ENCODE assay signal across 30 cellular contexts in the genomic region with DNA sequence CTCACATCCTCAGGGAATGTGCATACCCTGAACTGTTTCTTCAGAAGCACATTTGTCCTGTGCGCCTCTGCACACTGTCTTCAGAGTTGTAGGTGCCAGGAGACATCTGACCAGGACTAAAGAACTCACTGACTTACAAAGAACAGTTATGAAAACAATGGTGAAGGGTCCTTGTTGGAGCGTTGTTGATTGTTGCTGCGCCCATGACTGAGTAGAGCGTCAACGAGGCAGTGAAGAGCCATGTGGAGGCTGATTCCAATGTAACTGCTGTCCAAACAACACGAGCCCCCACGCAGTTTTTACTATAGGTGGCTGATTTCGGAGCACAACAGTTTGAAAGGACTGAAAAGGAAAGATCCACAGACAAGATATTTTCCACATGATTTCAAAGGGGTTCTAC.
"Had no signal": no experiment of that assay in that cellular context is flagged by ENCODE, and none has a peak within 500 bp of the region (broad histone marks: within the 10 kb centered on the region; RNA-seq: fewer than 3 reads in every experiment).

No MANE protein-coding gene starts in this region.

- ATAC-seq: activated CD4-positive, alpha-beta T cell treated with anti-CD3 and anti-CD28 coated beads for 36 hours; activated CD8-positive, alpha-beta memory T cell treated with anti-CD3 and anti-CD28 coated beads, Interleukin-2, amount 10 ng/mL, durations not matched to agents 7 days and 5 days; activated CD8-positive, alpha-beta T cell treated with anti-CD3 and anti-CD28 coated beads, Interleukin-2, amount 10 ng/mL, durations not matched to agents 7 days and 5 days; activated naive CD8-positive, alpha-beta T cell treated with anti-CD3 and anti-CD28 coated beads, Interleukin-2, amount 50 U/mL, for 24 hours; body of pancreas; effector memory CD8-positive, alpha-beta T cell; foreskin keratinocyte; gastrocnemius medialis; heart left ventricle had no signal

- DNase-seq: activated B cell treated with CpG ODN at 0.5 μM for 24 hours; activated CD4-positive, alpha-beta memory T cell treated with anti-CD3 and anti-CD28 coated beads for 36 hours; activated CD4-positive, alpha-beta T cell treated with anti-CD3 and anti-CD28 coated beads for 36 hours; activated CD4-positive, alpha-beta T cell treated with anti-CD3 and anti-CD28 coated beads, Interleukin-2, amount 10 ng/mL, durations not matched to agents 24 days and 14 days; activated CD4-positive, CD25-positive, alpha-beta regulatory T cell treated with anti-CD3 and anti-CD28 coated beads, Interleukin-2, amount 50 U/mL, for 72 hours; activated CD8-positive, alpha-beta memory T cell treated with anti-CD3 and anti-CD28 coated beads, Interleukin-2, amount 10 ng/mL, durations not matched to agents 7 days and 5 days; activated CD8-positive, alpha-beta memory T cell treated with anti-CD3 and anti-CD28 coated beads, Interleukin-2, amount 50 U/mL, for 4 hours; activated CD8-positive, alpha-beta T cell treated with anti-CD3 and anti-CD28 coated beads, Interleukin-2, amount 10 ng/mL, durations not matched to agents 7 days and 5 days; activated effector memory CD4-positive, alpha-beta T cell treated with anti-CD3 and anti-CD28 coated beads, Interleukin-2, amount 50 U/mL, for 16 hours; activated naive CD4-positive, alpha-beta T cell treated with anti-CD3 and anti-CD28 coated beads for 36 hours; activated naive CD8-positive, alpha-beta T cell treated with anti-CD3 and anti-CD28 coated beads for 36 hours; activated naive CD8-positive, alpha-beta T cell treated with anti-CD3 and anti-CD28 coated beads, Interleukin-2, amount 50 U/mL, for 24 hours; activated T-cell treated with anti-CD3 and anti-CD28 coated beads, Interleukin-2, amount 50 U/mL, for 1 hour; activated T-cell treated with anti-CD3 and anti-CD28 coated beads, Interleukin-2, amount 50 U/mL, for 48 hours; adrenal gland; amygdala; aorta; body of pancreas; caudate nucleus; cortex of kidney; dermis blood vessel endothelial cell; effector CD4-positive, alpha-beta T cell; effector memory CD8-positive, alpha-beta T cell; erythroblast; foreskin keratinocyte; gastrocnemius medialis; glutamatergic neuron; heart left ventricle; T1000; WERI-Rb-1 had no signal
